ENCODE assay signal across 1 cellular context in genomic region chrX:110163488-110163887, GRCh38.
TF ChIP-seq lines count a peak whose summit lies in the region.

No MANE protein-coding gene starts in this region.

TF ChIP-seq in SK-N-SH, 30 proteins besides CTCF, POLR2A, EP300 and RAD21 (continued from another document):
- TF ChIP-seq ZBTB33 (IDR thresholded peaks at IDR 0.05; ENCODE audit: borderline replicate concordance, low read depth) (no peak), POLR2AphosphoS5 (IDR thresholded peaks at IDR 0.05; ENCODE audit: low read depth, low read length) (no peak), SMC3 (IDR thresholded peaks at IDR 0.05; ENCODE audit: low read depth, low read length) (no peak), IRF3 (IDR thresholded peaks at IDR 0.05; ENCODE audit: low read depth, low read length) (no peak), TAF1 (IDR thresholded peaks at IDR 0.05; ENCODE audit: borderline replicate concordance, low read depth, low read length) (no peak), YY1 (IDR thresholded peaks at IDR 0.05; ENCODE audit: low read depth) (no peak), GABPA (IDR thresholded peaks at IDR 0.05; ENCODE audit: low read depth) (no peak)
